Comparison of ENCODE assay signal across 1 cellular context in genomic region chr2:42021490-42021889, GRCh38.
TF ChIP-seq lines count a peak whose summit lies in the region.

No MANE protein-coding gene starts in this region.

TF ChIP-seq in H1, 55 proteins besides CTCF, POLR2A, EP300 and RAD21 (continued from another document):
- TF ChIP-seq YY1 (IDR thresholded peaks at IDR 0.05; ENCODE audit: low read depth, low read length) (no peak), SP4 (IDR thresholded peaks at IDR 0.05; ENCODE audit: low read length) (no peak), BCL11A (IDR thresholded peaks at IDR 0.05; ENCODE audit: low read depth in 2 of 2, low read length in 2 of 2) (no peak), SIN3A (conservative IDR thresholded peaks at IDR 0.05 in 1 of 2, IDR thresholded peaks at IDR 0.05 in 1 of 2; ENCODE audit: low read depth in 1 of 2, low read length in 2 of 2) (no peak), ZNF274 (IDR thresholded peaks at IDR 0.05; ENCODE audit: borderline replicate concordance, extremely low read depth, low read length) (no peak), POLR2AphosphoS5 (IDR thresholded peaks at IDR 0.05; ENCODE audit: low read depth, low read length) (no peak), MAFK (IDR thresholded peaks at IDR 0.05; ENCODE audit: low read depth, low read length) (no peak), EGR1 (IDR thresholded peaks at IDR 0.05; ENCODE audit: borderline replicate concordance, low read depth, low read length) (no peak), SRF (IDR thresholded peaks at IDR 0.05; ENCODE audit: low read depth, low read length) (no peak), TAF7 (optimal IDR thresholded peaks at IDR 0.05; ENCODE audit: borderline replicate concordance, low read depth, low read length) (no peak), CTBP2 (IDR thresholded peaks at IDR 0.05; ENCODE audit: borderline replicate concordance, insufficient read depth, insufficient read length, low read length) (no peak), CREB1 (IDR thresholded peaks at IDR 0.05) (no peak), SUZ12 (IDR thresholded peaks at IDR 0.05; ENCODE audit: low read length) (no peak), BRCA1 (IDR thresholded peaks at IDR 0.05; ENCODE audit: low read depth, low read length) (no peak)
